ENCODE assay signal across 1 cellular context in the genomic region with DNA sequence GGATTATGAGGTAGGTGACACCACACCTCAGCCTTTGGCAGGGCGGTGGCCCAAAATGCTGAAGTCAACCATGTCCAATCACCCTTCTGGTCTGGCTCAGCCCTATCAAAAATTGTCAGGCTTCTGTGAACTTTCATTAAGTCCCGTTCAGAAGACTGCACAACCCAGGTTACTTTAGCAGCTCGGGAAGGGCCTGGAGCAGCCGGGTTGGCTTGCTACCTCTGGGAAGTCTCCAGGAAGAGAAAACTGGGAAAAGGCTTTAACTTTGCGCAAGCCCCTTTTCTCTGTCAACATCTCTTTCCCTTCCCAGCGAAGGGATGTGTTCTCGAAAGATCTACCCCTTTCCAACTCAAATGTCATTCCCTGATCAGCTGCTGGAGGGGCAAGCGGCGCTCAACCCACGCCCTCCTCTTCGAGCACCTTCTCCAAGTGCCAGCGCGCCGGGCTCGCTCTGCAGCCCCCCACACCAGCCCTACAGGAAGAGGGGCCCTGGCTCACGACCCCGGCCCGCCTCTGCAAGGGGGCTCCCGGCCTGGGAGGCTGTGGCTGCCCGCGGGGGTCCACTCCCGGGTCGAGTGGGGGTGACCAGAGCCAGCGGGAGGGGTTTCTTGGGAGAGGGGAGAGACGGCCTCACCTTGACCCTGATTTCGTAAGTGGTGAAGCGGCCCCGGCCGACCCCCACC.
TF ChIP-seq lines count a peak whose summit lies in the region.

No MANE protein-coding gene starts in this region.

TF ChIP-seq in K562, 482 proteins besides CTCF, POLR2A, EP300 and RAD21 (continued from another document):
- no peak for TF ChIP-seq PHF8 (IDR thresholded peaks at IDR 0.05; ENCODE audit: borderline replicate concordance, low read length)
- TF ChIP-seq SMARCE1 (IDR thresholded peaks at IDR 0.05): peak; percentile 52; the same call in 1 of the 2 replicates
- TF ChIP-seq DEAF1 (CRISPR knock-in tag; IDR thresholded peaks at IDR 0.05): no peak
- TF ChIP-seq ATF6 (CRISPR knock-in tag; IDR thresholded peaks at IDR 0.05): peak; percentile 80; the same call in 1 of the 2 replicates
- no peak for TF ChIP-seq DLX4 (CRISPR knock-in tag; IDR thresholded peaks at IDR 0.05)
- TF ChIP-seq NR2C1 (IDR thresholded peaks at IDR 0.05): no peak
- TF ChIP-seq NR2C1 (tag; IDR thresholded peaks at IDR 0.05): no peak
- peak; percentile 43 for TF ChIP-seq TBP (optimal IDR thresholded peaks at IDR 0.05; ENCODE audit: low read depth, low read length)
- 0 out of 2 replicates have a peak, but pooled peaks have one; percentile 82 for TF ChIP-seq NR1H2 (CRISPR knock-in tag; IDR thresholded peaks at IDR 0.05)
- no peak for TF ChIP-seq SNRNP70 (optimal IDR thresholded peaks at IDR 0.05; ENCODE audit: low read depth, low read length)
- no peak for TF ChIP-seq GABPA (tag; conservative IDR thresholded peaks at IDR 0.05; ENCODE audit: low read depth)
- peak; percentile 47; the same call in 1 of the 2 replicates for TF ChIP-seq CEBPB (tag; IDR thresholded peaks at IDR 0.05)
- TF ChIP-seq NFE2 (IDR thresholded peaks at IDR 0.05; ENCODE audit: low read depth): no peak
- peak; percentile 46 for TF ChIP-seq ZNF12 (CRISPR knock-in tag; IDR thresholded peaks at IDR 0.05)
- TF ChIP-seq ZNF707 (CRISPR knock-in tag; conservative IDR thresholded peaks at IDR 0.05): no peak
- peak; percentile 49; the same call in 1 of the 2 replicates for TF ChIP-seq GATAD2A (IDR thresholded peaks at IDR 0.05)
- TF ChIP-seq POLR2AphosphoS5 (IDR thresholded peaks at IDR 0.05; ENCODE audit: control insufficient read depth, insufficient read depth, low read depth, low read length): 0 out of 2 replicates have a peak, but pooled peaks have one; percentile 45
- no peak for TF ChIP-seq GATAD2B (IDR thresholded peaks at IDR 0.05; ENCODE audit: borderline replicate concordance)
- TF ChIP-seq, protein P1, sequence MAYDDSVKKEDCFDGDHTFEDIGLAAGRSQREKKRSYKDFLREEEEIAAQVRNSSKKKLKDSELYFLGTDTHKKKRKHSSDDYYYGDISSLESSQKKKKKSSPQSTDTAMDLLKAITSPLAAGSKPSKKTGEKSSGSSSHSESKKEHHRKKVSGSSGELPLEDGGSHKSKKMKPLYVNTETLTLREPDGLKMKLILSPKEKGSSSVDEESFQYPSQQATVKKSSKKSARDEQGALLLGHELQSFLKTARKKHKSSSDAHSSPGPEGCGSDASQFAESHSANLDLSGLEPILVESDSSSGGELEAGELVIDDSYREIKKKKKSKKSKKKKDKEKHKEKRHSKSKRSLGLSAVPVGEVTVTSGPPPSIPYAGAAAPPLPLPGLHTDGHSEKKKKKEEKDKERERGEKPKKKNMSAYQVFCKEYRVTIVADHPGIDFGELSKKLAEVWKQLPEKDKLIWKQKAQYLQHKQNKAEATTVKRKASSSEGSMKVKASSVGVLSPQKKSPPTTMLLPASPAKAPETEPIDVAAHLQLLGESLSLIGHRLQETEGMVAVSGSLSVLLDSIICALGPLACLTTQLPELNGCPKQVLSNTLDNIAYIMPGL (CRISPR knock-in tag; IDR thresholded peaks at IDR 0.05): 0 out of 2 replicates have a peak, but pooled peaks have one; percentile 64
